19 cellular contexts compared by ENCODE assay signal in genomic region chr15:42582569-42583235, GRCh38. TPM values are rescaled to one million over a fixed set of nuclear protein-coding genes. Genes with fewer than 3 reads are reported as not detected.
A peak's percentile ranks its signal among the peaks of the same experiment; 100 is the strongest.
DNase-seq lines count a peak whose midpoint lies in the region; ATAC-seq, FAIRE-seq and TF ChIP-seq lines count a peak whose summit lies in the region.
"Had no signal": no experiment of that assay in that cellular context is flagged by ENCODE, and none has a peak within 500 bp of the region (broad histone marks: within the 10 kb centered on the region; RNA-seq: fewer than 3 reads in every experiment).

No MANE protein-coding gene starts in this region.

- peak overlapping the region in 5 of 10 donors; percentile 3 to 37 (median 27) for H3K4me3 ChIP-seq in heart right ventricle
- H3K4me3 ChIP-seq in esophagus muscularis mucosa = peak overlapping the region; percentile 31 to 53 (median 44)
- no peak overlapping the region for H3K4me3 ChIP-seq in small intestine (ENCODE audit: low read depth in 1 of 2, low read length in 2 of 2)

- H3K9me3 ChIP-seq in heart right ventricle (no peaks in the 10 kb centered on the region), esophagus muscularis mucosa (no peaks in the 10 kb centered on the region), small intestine (ENCODE audit: control insufficient read depth, low read depth) (no peaks in the 10 kb centered on the region)
- H3K9me3 ChIP-seq: psoas muscle had no signal

- no peak for TF ChIP-seq POLR2A in esophagus muscularis mucosa (IDR thresholded peaks at IDR 0.05; ENCODE audit: low read depth)

- no peaks in the 10 kb centered on the region for H3K9me3 Mint-ChIP-seq in osteocyte (ENCODE audit: unreplicated experiment)
- H3K9me3 Mint-ChIP-seq in stimulated activated memory B cell treated with anti-CD40 and anti-IgM and Interleukin-4, amounts not matched to agents 10 μg/mL and 1 μg/mL and 100 μg/mL, for 72 hours = no peaks in the 10 kb centered on the region
- H3K9me3 Mint-ChIP-seq: activated CD8-positive, alpha-beta T cell treated with anti-CD3 and anti-CD28 coated beads for 36 hours; mesothelial cell of epicardium had no signal

- TF ChIP-seq EP300 in esophagus muscularis mucosa (IDR thresholded peaks at IDR 0.05) = no peak

- no peak for FAIRE-seq in small intestine (lab: Jason Lieb, UNC)
- FAIRE-seq: GM19239, HTR-8/SVneo had no signal

- TF ChIP-seq CTCF in heart right ventricle (IDR thresholded peaks at IDR 0.05) (no peak), esophagus muscularis mucosa (IDR thresholded peaks at IDR 0.05) (no peak), osteocyte (IDR thresholded peaks at IDR 0.05) (no peak)

- intact Hi-C loops in heart right ventricle (cut with DNase I) (loop anchor here in 3 of 10 donors (10.0 kb wide), 1 partner anchor 62 kb away; no protein-coding TSS in a partner anchor), left cardiac atrium (cut with DNase I) (no loop called here), esophagus muscularis mucosa (cut with DNase I) (no loop called here)

- peaks cover 32% of the 10 kb centered on the region for H3K4me1 Mint-ChIP-seq in osteocyte (ENCODE audit: unreplicated experiment)
- H3K4me1 Mint-ChIP-seq in stimulated activated memory B cell treated with anti-CD40 and anti-IgM and Interleukin-4, amounts not matched to agents 10 μg/mL and 1 μg/mL and 100 μg/mL, for 72 hours = peaks cover 23% of the 10 kb centered on the region

- WGBS in heart right ventricle, 2 donors = 44 to 55% methylated on average over 8 of the region's 8 CpGs
- 44% methylated on average over 8 of the region's 8 CpGs for WGBS in esophagus muscularis mucosa
- WGBS in small intestine, 3 donors = 79 to 92% (median 88%) methylated on average over 8 of the region's 8 CpGs

- H3K27ac Mint-ChIP-seq in osteocyte (ENCODE audit: unreplicated experiment) = peak overlapping the region; percentile 82
- no peak overlapping the region for H3K27ac Mint-ChIP-seq in stimulated activated memory B cell treated with anti-CD40 and anti-IgM and Interleukin-4, amounts not matched to agents 10 μg/mL and 1 μg/mL and 100 μg/mL, for 72 hours
- H3K27ac Mint-ChIP-seq: mesothelial cell of epicardium had no signal

- DNase-seq in heart right ventricle (no peak), left cardiac atrium (no peak), esophagus muscularis mucosa (ENCODE audit: extremely low spot score) (peak; percentile 12), osteocyte (ENCODE audit: extremely low spot score, unreplicated experiment) (no peak), small intestine (no peak), NCI-H128 (lab: John Stamatoyannopoulos, UW; ENCODE audit: unreplicated experiment) (no peak), NCI-H524 treated with DMSO at 0.1 percent for 48 hours (lab: John Stamatoyannopoulos, UW) (no peak)
- DNase-seq: activated CD8-positive, alpha-beta T cell treated with anti-CD3 and anti-CD28 coated beads for 36 hours; activated effector memory CD4-positive, alpha-beta T cell treated with Interleukin-2 at 50 U/mL for 16 hours; foreskin melanocyte; GF-D8; MV-4-11; psoas muscle; stimulated activated CD4-positive, alpha-beta T cell treated with anti-CD3 and anti-CD28 coated beads, Interleukin-2, amount 100 ng/mL, for 24 hours had no signal

- no peak overlapping the region for H3K4me3 Mint-ChIP-seq in osteocyte (ENCODE audit: unreplicated experiment)
- H3K4me3 Mint-ChIP-seq in stimulated activated memory B cell treated with anti-CD40 and anti-IgM and Interleukin-4, amounts not matched to agents 10 μg/mL and 1 μg/mL and 100 μg/mL, for 72 hours = no peak overlapping the region

- peaks cover 0 to 25% (median 6%) of the 10 kb centered on the region in 9 donors for H3K36me3 ChIP-seq in heart right ventricle
- peaks cover 0 to 14% (median 9%) of the 10 kb centered on the region in 4 donors for H3K36me3 ChIP-seq in esophagus muscularis mucosa
- no peaks in the 10 kb centered on the region for H3K36me3 ChIP-seq in small intestine (ENCODE audit: control insufficient read depth in 2 of 2, insufficient read depth in 2 of 2, low read length in 2 of 2)

- H3K27me3 Mint-ChIP-seq in osteocyte (ENCODE audit: unreplicated experiment) = no peaks in the 10 kb centered on the region
- H3K27me3 Mint-ChIP-seq in stimulated activated memory B cell treated with anti-CD40 and anti-IgM and Interleukin-4, amounts not matched to agents 10 μg/mL and 1 μg/mL and 100 μg/mL, for 72 hours = no peaks in the 10 kb centered on the region
- H3K27me3 Mint-ChIP-seq: activated CD8-positive, alpha-beta T cell treated with anti-CD3 and anti-CD28 coated beads for 36 hours had no signal

- ATAC-seq in heart right ventricle = peak in 1 of 8 donors; percentile 22
- no peak for ATAC-seq in left cardiac atrium
- ATAC-seq in stimulated activated memory B cell treated with anti-CD40 and anti-IgM and Interleukin-4, amounts not matched to agents 10 μg/mL and 1 μg/mL and 100 μg/mL, for 72 hours = no peak
- ATAC-seq: activated CD8-positive, alpha-beta T cell treated with anti-CD3 and anti-CD28 coated beads for 36 hours; psoas muscle had no signal

- H3K27me3 ChIP-seq in heart right ventricle (no peaks in the 10 kb centered on the region), esophagus muscularis mucosa (no peaks in the 10 kb centered on the region), small intestine (ENCODE audit: control insufficient read depth in 2 of 2, insufficient read depth in 2 of 2, low read length in 2 of 2) (no peaks in the 10 kb centered on the region)

- peak overlapping the region in 7 of 10 donors; percentile 9 to 85 (median 74) for H3K27ac ChIP-seq in heart right ventricle
- H3K27ac ChIP-seq in esophagus muscularis mucosa (replicated peaks in 1 of 4) = peak overlapping the region; percentile 75 to 83 (median 81)
- peak overlapping the region in 1 of 2 donors; percentile 6 for H3K27ac ChIP-seq in small intestine (ENCODE audit: low read depth in 1 of 2, low read length in 1 of 2)
- H3K27ac ChIP-seq: SK-N-MC had no signal

- peaks cover 0 to 74% (median 61%) of the 10 kb centered on the region in 9 donors for H3K4me1 ChIP-seq in heart right ventricle
- H3K4me1 ChIP-seq in esophagus muscularis mucosa = peaks cover 53 to 89% (median 85%) of the 10 kb centered on the region in 4 donors
- peaks cover 2 to 11% of the 10 kb centered on the region in 2 donors for H3K4me1 ChIP-seq in small intestine (ENCODE audit: control insufficient read depth in 2 of 2, insufficient read depth in 1 of 2, low read depth in 1 of 2, low read length in 1 of 2)

- H3K36me3 Mint-ChIP-seq in osteocyte (ENCODE audit: unreplicated experiment) = no peaks in the 10 kb centered on the region
- H3K36me3 Mint-ChIP-seq in stimulated activated memory B cell treated with anti-CD40 and anti-IgM and Interleukin-4, amounts not matched to agents 10 μg/mL and 1 μg/mL and 100 μg/mL, for 72 hours = peaks cover under 1% of the 10 kb centered on the region
- H3K36me3 Mint-ChIP-seq: mesothelial cell of epicardium had no signal

RNA-seq across cellular contexts. Expression of gene STARD9, which starts 7.3 kb away (rescaled TPM):
- total RNA-seq in heart right ventricle = 1 to 10 TPM; 2.7 to 9.6 (median 6.1) TPM
- 10 to 100 TPM in 1 of 2 donors, 1 to 10 TPM in 1; 2.3 to 15.7 TPM for polyA plus RNA-seq in heart right ventricle
- 10 to 100 TPM in 1 of 2 donors, 1 to 10 TPM in 1; 7.1 to 10.9 TPM for total RNA-seq in left cardiac atrium
- total RNA-seq in esophagus muscularis mucosa = 10 to 100 TPM; 14.2 to 46.9 (median 33.3) TPM
- total RNA-seq in osteocyte = 23.6 and 24.4 TPM in 2 replicates
- 1 to 10 TPM in 1 of 3 donors, under 1 TPM in 2; under 0.01 to 3.3 (median 0.54) TPM for polyA plus RNA-seq in small intestine

RNA-seq across cellular contexts. Expression of gene HAUS2, which starts 34.1 kb away (rescaled TPM):
- 10 to 100 TPM in 8 of 10 donors, 1 to 10 TPM in 2; 8.5 to 17.0 (median 11.9) TPM for total RNA-seq in heart right ventricle
- 1 to 10 TPM; 5.5 to 9.1 TPM for polyA plus RNA-seq in heart right ventricle
- total RNA-seq in left cardiac atrium = 10 to 100 TPM; 11.7 to 14.9 TPM
- total RNA-seq in esophagus muscularis mucosa = 10 to 100 TPM; 13.2 to 28.2 (median 16.0) TPM
- total RNA-seq in osteocyte = 19.2 and 23.8 TPM in 2 replicates
- polyA plus RNA-seq in small intestine = 10 to 100 TPM in 1 of 3 donors, 1 to 10 TPM in 2; 5.4 to 15.5 (median 9.8) TPM

RNA-seq across cellular contexts. Expression of gene LRRC57, which starts 34.1 kb away (rescaled TPM):
- total RNA-seq in heart right ventricle (10 to 100 TPM; 12.1 to 24.6 (median 16.6) TPM), left cardiac atrium (10 to 100 TPM; 13.8 to 15.6 TPM), esophagus muscularis mucosa (10 to 100 TPM; 12.8 to 20.1 (median 17.3) TPM), osteocyte (38.9 and 40.3 TPM in 2 replicates)
- polyA plus RNA-seq in heart right ventricle (1 to 10 TPM; 3.7 to 6.9 TPM), small intestine (10 to 100 TPM in 1 of 3 donors, 1 to 10 TPM in 2; 7.6 to 17.0 (median 9.6) TPM)

Comparison
In these comparisons a context has a peak if more than half of its experiments do, and no peak if none do; other contexts are left out.
1. H3K4me3 ChIP-seq: peak in esophagus muscularis mucosa (4 of 4); none in small intestine (0 of 2).